ENCODE assay signal across 13 cellular contexts in genomic region chr15:88238618-88239430, GRCh38. TPM values are rescaled to one million over a fixed set of nuclear protein-coding genes. Genes with fewer than 3 reads are reported as not detected.
DNase-seq lines count a peak whose midpoint lies in the region; ATAC-seq and TF ChIP-seq lines count a peak whose summit lies in the region.
"Had no signal": no experiment of that assay in that cellular context is flagged by ENCODE, and none has a peak within 500 bp of the region (broad histone marks: within the 10 kb centered on the region; RNA-seq: fewer than 3 reads in every experiment).

No MANE protein-coding gene starts in this region.

- H3K36me3 Mint-ChIP-seq in activated naive CD4-positive, alpha-beta T cell treated with anti-CD3 and anti-CD28 coated beads for 36 hours (ENCODE audit: low read depth), result no peaks in the 10 kb centered on the region

- in situ Hi-C loops in brain microvascular endothelial cell (cut with HindIII; ENCODE audit: low pct_ligation_motif_present, low sequenced_read_pairs) (no loop called here), GM13977 (cut with MboI; ENCODE audit: low pct_unique_long_range_greater_than_20kb, low sequenced_read_pairs, unreplicated experiment) (no loop called here)

- no peak overlapping the region for H3K27ac ChIP-seq in brain microvascular endothelial cell

- no peaks in the 10 kb centered on the region for H3K4me1 Mint-ChIP-seq in activated naive CD4-positive, alpha-beta T cell treated with anti-CD3 and anti-CD28 coated beads for 36 hours (ENCODE audit: low read depth)

- no peaks in the 10 kb centered on the region for H3K27me3 ChIP-seq in brain microvascular endothelial cell (replicated peaks)

- ATAC-seq in left cardiac atrium (peak; percentile 57 to 81), Right ventricle myocardium superior (ENCODE audit: poor library complexity) (no peak)
- ATAC-seq: activated CD8-positive, alpha-beta T cell treated with anti-CD3 and anti-CD28 coated beads for 36 hours; left colon had no signal

- H3K4me3 ChIP-seq in brain microvascular endothelial cell (ENCODE audit: low read depth, low read length), result no peak overlapping the region

- no peak overlapping the region for H3K27ac Mint-ChIP-seq in activated naive CD4-positive, alpha-beta T cell treated with anti-CD3 and anti-CD28 coated beads for 36 hours
- H3K27ac Mint-ChIP-seq: activated CD8-positive, alpha-beta T cell treated with anti-CD3 and anti-CD28 coated beads for 36 hours; dendritic cell treated with granulocyte-macrophage colony-stimulating factor and Interleukin-4, amounts not matched to agents 40 ng/mL and 50 ng/mL, for 4 days had no signal

- H3K9me3 Mint-ChIP-seq in activated naive CD4-positive, alpha-beta T cell treated with anti-CD3 and anti-CD28 coated beads for 36 hours, result no peaks in the 10 kb centered on the region
- H3K9me3 Mint-ChIP-seq: activated CD8-positive, alpha-beta T cell treated with anti-CD3 and anti-CD28 coated beads for 36 hours; dendritic cell treated with granulocyte-macrophage colony-stimulating factor and Interleukin-4, amounts not matched to agents 40 ng/mL and 50 ng/mL, for 4 days had no signal

- DNase-seq in left cardiac atrium, result no peak
- DNase-seq in Right ventricle myocardium superior, result no peak
- DNase-seq in brain microvascular endothelial cell, result peak; percentile 11
- peak; percentile 5 for DNase-seq in kidney tubule cell (ENCODE audit: low spot score)
- DNase-seq in NCI-H82 (lab: John Stamatoyannopoulos, UW), result no peak
- no peak for DNase-seq in activated CD4-positive, alpha-beta T cell treated with anti-CD3 and anti-CD28 coated beads for 4 hours
- DNase-seq in activated naive CD4-positive, alpha-beta T cell treated with anti-CD3 and anti-CD28 coated beads for 36 hours, result no peak
- no peak for DNase-seq in GM13977 (ENCODE audit: low spot score)
- DNase-seq: activated CD8-positive, alpha-beta T cell treated with anti-CD3 and anti-CD28 coated beads for 36 hours; activated naive CD4-positive, alpha-beta T cell; left colon; NCI-H1930 had no signal

- H3K27me3 Mint-ChIP-seq in activated naive CD4-positive, alpha-beta T cell treated with anti-CD3 and anti-CD28 coated beads for 36 hours (ENCODE audit: low read depth), result peaks cover 5% of the 10 kb centered on the region

- intact Hi-C loops in left cardiac atrium (cut with DNase I) (no loop called here), Right ventricle myocardium superior (cut with DNase I) (no loop called here)
- intact Hi-C loops in activated naive CD4-positive, alpha-beta T cell treated with anti-CD3 and anti-CD28 coated beads for 36 hours (cut with micrococcal nuclease), result no loop called here

- no peak overlapping the region for H3K4me3 Mint-ChIP-seq in activated naive CD4-positive, alpha-beta T cell treated with anti-CD3 and anti-CD28 coated beads for 36 hours
- H3K4me3 Mint-ChIP-seq: activated CD8-positive, alpha-beta T cell treated with anti-CD3 and anti-CD28 coated beads for 36 hours; dendritic cell treated with granulocyte-macrophage colony-stimulating factor and Interleukin-4, amounts not matched to agents 40 ng/mL and 50 ng/mL, for 4 days had no signal

- TF ChIP-seq CTCF in brain microvascular endothelial cell (IDR thresholded peaks at IDR 0.05; ENCODE audit: low read depth, low read length, missing control alignments) (no peak), GM13977 (IDR thresholded peaks at IDR 0.05; ENCODE audit: extremely low read depth, insufficient read depth, missing control alignments) (no peak)

- H3K36me3 ChIP-seq in brain microvascular endothelial cell (replicated peaks), result no peaks in the 10 kb centered on the region

- CTCF ChIA-PET in activated naive CD4-positive, alpha-beta T cell treated with anti-CD3 and anti-CD28 coated beads for 36 hours (lab: Charles Lee), result no interaction called here

RNA-seq across cellular contexts. Expression of gene NTRK3, which starts 17.7 kb away (rescaled TPM):
- total RNA-seq in left cardiac atrium (1 to 10 TPM; 3.3 to 6.9 TPM), Right ventricle myocardium superior (3.2 TPM)
- total RNA-seq in activated naive CD4-positive, alpha-beta T cell treated with anti-CD3 and anti-CD28 coated beads for 36 hours, result 1 to 10 TPM in 1 of 2 experiments, under 1 TPM in 1; 0.95 to 1.4 TPM
- total RNA-seq: activated CD8-positive, alpha-beta T cell treated with anti-CD3 and anti-CD28 coated beads for 36 hours had no signal

Comparison
In these comparisons a context has a peak if more than half of its experiments do, and no peak if none do; other contexts are left out.
1. DNase-seq: peak in brain microvascular endothelial cell (single experiment) and kidney tubule cell (single experiment); none in left cardiac atrium (single experiment), Right ventricle myocardium superior (single experiment), NCI-H82 (single experiment), activated CD4-positive, alpha-beta T cell treated with anti-CD3 and anti-CD28 coated beads for 4 hours (0 of 2), activated naive CD4-positive, alpha-beta T cell treated with anti-CD3 and anti-CD28 coated beads for 36 hours (single experiment) and GM13977 (single experiment).